In genomic region chr18:57052173-57052572, GRCh38 we compare ENCODE assay signal across 1 cellular context.
TF ChIP-seq lines count a peak whose summit lies in the region.

No MANE protein-coding gene starts in this region.

TF ChIP-seq in HepG2, 621 proteins besides CTCF, POLR2A, EP300 and RAD21 (continued from another document):
- no peak for TF ChIP-seq GMEB2 (CRISPR knock-in tag; IDR thresholded peaks at IDR 0.05; ENCODE audit: low read depth)
- TF ChIP-seq ZNF878 (CRISPR knock-in tag; IDR thresholded peaks at IDR 0.05) = no peak
- no peak for TF ChIP-seq KLF16 (CRISPR knock-in tag; IDR thresholded peaks at IDR 0.05)
- TF ChIP-seq ZNF558 (CRISPR knock-in tag; IDR thresholded peaks at IDR 0.05; ENCODE audit: borderline replicate concordance) = no peak
TF ChIP-seq in HepG2: peak in this region for 0.
